Comparison of ENCODE assay signal across 8 cellular contexts in the genomic region with DNA sequence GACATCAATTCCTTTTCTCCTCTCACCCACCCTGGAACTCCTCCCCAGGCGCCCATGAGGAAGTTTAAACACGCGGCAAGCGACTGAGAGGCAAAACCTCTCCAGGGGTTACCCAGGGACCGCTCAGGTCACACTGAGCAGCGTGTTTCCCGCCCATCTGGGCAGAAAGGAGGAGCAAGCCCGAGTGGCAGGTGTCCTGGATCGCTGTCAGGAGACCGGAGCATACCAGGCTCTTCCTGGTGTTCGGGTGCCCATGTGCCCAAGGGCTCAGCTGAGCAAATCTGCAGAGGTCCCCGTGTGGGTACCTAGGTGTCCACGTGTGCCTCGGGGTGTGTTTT. TPM values are rescaled to one million over a fixed set of nuclear protein-coding genes. Genes with fewer than 3 reads are reported as not detected.
DNase-seq lines count a peak whose midpoint lies in the region; ATAC-seq and TF ChIP-seq lines count a peak whose summit lies in the region.

No MANE protein-coding gene starts in this region.

- no peaks in the 10 kb centered on the region for H3K9me2 ChIP-seq in hepatocyte (replicated peaks; ENCODE audit: insufficient read depth)

- H3K4me1 ChIP-seq in A673 (ENCODE audit: insufficient read depth, low read length, poor library complexity, severe bottlenecking) (no peaks in the 10 kb centered on the region), hepatocyte (ENCODE audit: insufficient read depth) (no peaks in the 10 kb centered on the region)

- peak overlapping the region; percentile 95 for H3K4me2 ChIP-seq in hepatocyte

- POLR2A ChIA-PET in A673 (lab: Charles Lee; ENCODE audit: low non-redundant PET) = interaction anchor here (1.4 kb wide), 1 partner anchor 18 kb away, joined by 5 read pairs; a partner anchor contains a TSS

- peaks cover 2% of the 10 kb centered on the region for H3K79me2 ChIP-seq in hepatocyte

- ATAC-seq in GM18508 (IDR thresholded peaks at IDR 0.05; ENCODE audit: insufficient read depth, unreplicated experiment) (peak; percentile 8), HG03095 (IDR thresholded peaks at IDR 0.05; ENCODE audit: unreplicated experiment) (peak; percentile 4)

- TF ChIP-seq CTCF in A673 (conservative IDR thresholded peaks at IDR 0.05; ENCODE audit: low read depth, low read length) = no peak
- TF ChIP-seq CTCF in hepatocyte (IDR thresholded peaks at IDR 0.05; ENCODE audit: poor library complexity) = no peak

- peak overlapping the region; percentile 64 for H2AFZ ChIP-seq in hepatocyte

- intact Hi-C loops in A673 (cut with micrococcal nuclease; ENCODE audit: unreplicated experiment) = no loop called here

- H3K27ac ChIP-seq in A673 (ENCODE audit: low read depth, low read length, poor library complexity, severe bottlenecking) (peak overlapping the region; percentile 90), hepatocyte (peak overlapping the region; percentile 11)

- 3% methylated on average over 12 of the region's 14 CpGs for WGBS in hepatocyte (ENCODE audit: low lambda C conversion rate, missing lambda C conversion rate)

- no TSS peak for BruUV-seq in A673 (replicated peaks; lab: Mats Ljungman, UMichigan)

- H3K4me3 ChIP-seq in A673 (ENCODE audit: low read depth, low read length, poor library complexity, severe bottlenecking) (peak overlapping the region; percentile 87), hepatocyte (peak overlapping the region; percentile 69), skeletal muscle cell (ENCODE audit: low read depth, low read length) (peak overlapping the region; percentile 91)

- CTCF ChIA-PET in A673 (lab: Charles Lee) = interaction anchor here (0.7 to 1.4 kb wide), 2 partner anchors 18 to 34 kb away, joined by 15 to 16 read pairs; a partner anchor contains a TSS

- H3K9me3 ChIP-seq in A673 (ENCODE audit: low read depth, low read length, poor library complexity, severe bottlenecking) (no peaks in the 10 kb centered on the region), hepatocyte (ENCODE audit: low read depth) (no peaks in the 10 kb centered on the region)

- DNase-seq in A673 (ENCODE audit: low spot score) = peak; percentile 41
- peak; percentile 14 for DNase-seq in NCI-H226
- peak; percentile 49 for DNase-seq in activated naive CD4-positive, alpha-beta T cell treated with anti-CD3 and anti-CD28 coated beads, Interleukin-2, amount 50 U/mL, for 16 hours
- DNase-seq in hepatocyte (ENCODE audit: low spot score) = no peak
- no peak for DNase-seq in skeletal muscle cell (ENCODE audit: low read depth)
- no peak for DNase-seq in dermis blood vessel endothelial cell

- no peaks in the 10 kb centered on the region for H3K27me3 ChIP-seq in A673 (replicated peaks; ENCODE audit: insufficient read depth, low read depth, low read length, poor library complexity)
- H3K27me3 ChIP-seq in hepatocyte = no peaks in the 10 kb centered on the region

- H3K36me3 ChIP-seq in A673 (ENCODE audit: insufficient read depth, low read length, poor library complexity, severe bottlenecking) = peaks cover 13% of the 10 kb centered on the region
- H3K36me3 ChIP-seq in hepatocyte (replicated peaks; ENCODE audit: insufficient read depth, low read depth) = no peaks in the 10 kb centered on the region

- no peaks in the 10 kb centered on the region for H4K20me1 ChIP-seq in hepatocyte (ENCODE audit: insufficient read depth, poor library complexity, severe bottlenecking)

RNA-seq across cellular contexts. Expression of a gene that starts 0.5 kb away (rescaled TPM):
- total RNA-seq in A673 (2021) = 40.0 and 45.0 TPM in 2 replicates
- 4.6 and 10.8 TPM in 2 replicates for total RNA-seq in hepatocyte
- 7.6 and 8.4 TPM in 2 replicates for polyA plus RNA-seq in hepatocyte
- total RNA-seq in dermis blood vessel endothelial cell = 10.3 and 13.1 TPM in 2 replicates

RNA-seq across cellular contexts. Expression of a gene that starts 17.7 kb away (rescaled TPM):
- 14.7 and 22.4 TPM in 2 replicates for total RNA-seq in A673 (2021)
- total RNA-seq in hepatocyte = 11.0 and 12.4 TPM in 2 replicates
- polyA plus RNA-seq in hepatocyte = 23.6 and 31.4 TPM in 2 replicates
- total RNA-seq in dermis blood vessel endothelial cell = 10.6 and 12.8 TPM in 2 replicates

RNA-seq across cellular contexts. Expression of a gene that starts 27.1 kb away (rescaled TPM):
- total RNA-seq in A673 (2021) (103 and 105 TPM in 2 replicates), hepatocyte (43.4 and 47.5 TPM in 2 replicates), dermis blood vessel endothelial cell (63.2 and 73.5 TPM in 2 replicates)
- polyA plus RNA-seq in hepatocyte = 94.9 and 102 TPM in 2 replicates

RNA-seq across cellular contexts. Expression of a gene that starts 27.3 kb away (rescaled TPM):
- total RNA-seq in A673 (2021) = 52.7 and 55.8 TPM in 2 replicates
- total RNA-seq in hepatocyte = 17.7 and 24.4 TPM in 2 replicates
- polyA plus RNA-seq in hepatocyte = 20.2 and 26.0 TPM in 2 replicates
- 11.9 and 26.4 TPM in 2 replicates for total RNA-seq in dermis blood vessel endothelial cell

Comparison
In these comparisons a context has a peak if more than half of its experiments do, and no peak if none do; other contexts are left out.
1. DNase-seq: peak in A673 (single experiment), NCI-H226 (single experiment) and activated naive CD4-positive, alpha-beta T cell treated with anti-CD3 and anti-CD28 coated beads, Interleukin-2, amount 50 U/mL, for 16 hours (single experiment); none in hepatocyte (single experiment), skeletal muscle cell (single experiment) and dermis blood vessel endothelial cell (single experiment).
2. Peak in every context shown above with its lines, with median percentiles within 50 percentile points of each other: H3K4me3 ChIP-seq.